In genomic region chr19:39200818-39201145, GRCh38 we compare ENCODE assay signal across 26 cellular contexts. TPM values are rescaled to one million over a fixed set of nuclear protein-coding genes. Genes with fewer than 3 reads are reported as not detected.
DNase-seq lines count a peak whose midpoint lies in the region; ATAC-seq and TF ChIP-seq lines count a peak whose summit lies in the region.
"Had no signal": no experiment of that assay in that cellular context is flagged by ENCODE, and none has a peak within 500 bp of the region (broad histone marks: within the 10 kb centered on the region; RNA-seq: fewer than 3 reads in every experiment).

No MANE protein-coding gene starts in this region.

- intact Hi-C loops in body of pancreas (cut with DNase I) (no loop called here), aorta (cut with DNase I) (no loop called here)

- H3K27ac ChIP-seq in body of pancreas (peak overlapping the region; percentile 66 to 91 (median 82)), osteoblast (ENCODE audit: low read depth, low read length) (no peak overlapping the region), aorta (ENCODE audit: low read depth in 1 of 2, low read length in 2 of 2) (no peak overlapping the region), Peyer's patch (no peak overlapping the region)
- H3K27ac ChIP-seq: 22Rv1, BLaER1, HL-60 had no signal

- TF ChIP-seq POLR2A in body of pancreas (IDR thresholded peaks at IDR 0.05): peak in 2 of 3 donors; percentile 26 to 37
- TF ChIP-seq POLR2A in Peyer's patch (IDR thresholded peaks at IDR 0.05): no peak

- H4K20me1 ChIP-seq in osteoblast (ENCODE audit: insufficient read depth, low read length): no peaks in the 10 kb centered on the region
- H4K20me1 ChIP-seq: BLaER1 had no signal

- H3K4me3 ChIP-seq in body of pancreas (no peak overlapping the region), osteoblast (ENCODE audit: insufficient read depth, low read length) (no peak overlapping the region), aorta (ENCODE audit: low read length in 2 of 2) (no peak overlapping the region), Peyer's patch (no peak overlapping the region)
- H3K4me3 ChIP-seq: BLaER1 had no signal

- H3K9me3 ChIP-seq in body of pancreas (no peaks in the 10 kb centered on the region), osteoblast (ENCODE audit: low read depth, low read length) (no peaks in the 10 kb centered on the region), aorta (ENCODE audit: control insufficient read depth, low read length) (no peaks in the 10 kb centered on the region), Peyer's patch (no peaks in the 10 kb centered on the region)
- H3K9me3 ChIP-seq: BLaER1, SK-N-SH had no signal

- DNase-seq in DMS 273 (lab: John Stamatoyannopoulos, UW; ENCODE audit: unreplicated experiment): peak; percentile 82
- no peak for DNase-seq in DMS 273 treated with DMSO at 0.1 percent for 48 hours (lab: John Stamatoyannopoulos, UW)
- DNase-seq in NCI-H2171 treated with DMSO at 0.1 percent for 48 hours (lab: John Stamatoyannopoulos, UW): peak; percentile 78
- peak; percentile 53 to 68 (median 68) for DNase-seq in body of pancreas
- peak; percentile 36 for DNase-seq in osteoblast (ENCODE audit: insufficient read length, low spot score, missing footprints)
- no peak for DNase-seq in AG08396 (ENCODE audit: low spot score)
- DNase-seq in aorta: no peak
- no peak for DNase-seq in Peyer's patch
- DNase-seq: CD4-positive, CD25-positive, alpha-beta regulatory T cell; GDM1; NCI-H1092 treated with DMSO at 0.1 percent for 48 hours; NCI-H1436; NCI-H1930; NCI-H2107; NCI-H226; NCI-H510A treated with DMSO at 0.1 percent for 48 hours; SIG-M5; SK-N-SH; SW 1271 had no signal

- H2AFZ ChIP-seq in osteoblast (ENCODE audit: low read length): no peak overlapping the region

- TF ChIP-seq CTCF in body of pancreas (IDR thresholded peaks at IDR 0.05) (no peak), osteoblast (IDR thresholded peaks at IDR 0.05; ENCODE audit: extremely low read depth, low read depth, low read length) (no peak), Peyer's patch (IDR thresholded peaks at IDR 0.05) (no peak)

- H3K4me1 ChIP-seq in body of pancreas (peaks cover 60% of the 10 kb centered on the region), osteoblast (ENCODE audit: insufficient read depth, low read length) (no peaks in the 10 kb centered on the region), aorta (ENCODE audit: control insufficient read depth in 1 of 2, insufficient read depth in 2 of 2, low read length in 2 of 2) (no peaks in the 10 kb centered on the region), Peyer's patch (peaks cover 0 to 12% (median 0%) of the 10 kb centered on the region in 4 donors)

- H3K79me2 ChIP-seq in osteoblast (ENCODE audit: insufficient read depth, low read length): no peaks in the 10 kb centered on the region

- no peak for ATAC-seq in body of pancreas
- ATAC-seq in aorta (ENCODE audit: low FRiP score): no peak
- ATAC-seq: HCT116 had no signal

- no peaks in the 10 kb centered on the region for H3K27me3 ChIP-seq in body of pancreas
- peaks cover 55% of the 10 kb centered on the region for H3K27me3 ChIP-seq in osteoblast (ENCODE audit: insufficient read depth, low read length)
- no peaks in the 10 kb centered on the region for H3K27me3 ChIP-seq in aorta (ENCODE audit: control insufficient read depth in 1 of 2, insufficient read depth in 2 of 2, low read length in 1 of 2)
- H3K27me3 ChIP-seq in Peyer's patch: peaks cover 0 to 42% of the 10 kb centered on the region in 2 donors

- no peak overlapping the region for H3K4me2 ChIP-seq in osteoblast (ENCODE audit: insufficient read depth, low read length)
- H3K4me2 ChIP-seq: BLaER1, SK-N-SH had no signal

- H3K36me3 ChIP-seq in body of pancreas (replicated peaks in 1 of 2; ENCODE audit: insufficient read depth in 1 of 2, low read depth in 2 of 2) (no peaks in the 10 kb centered on the region), osteoblast (ENCODE audit: insufficient read depth, low read length) (no peaks in the 10 kb centered on the region), aorta (ENCODE audit: control insufficient read depth in 1 of 2, insufficient read depth in 2 of 2, low read length in 1 of 2) (no peaks in the 10 kb centered on the region), Peyer's patch (no peaks in the 10 kb centered on the region)
- H3K36me3 ChIP-seq: BLaER1 had no signal

- 34 to 36% methylated on average over 4 of the region's 4 CpGs for WGBS in body of pancreas, 2 donors
- WGBS in aorta, 2 donors: 72 to 79% methylated on average over 4 of the region's 4 CpGs

RNA-seq across cellular contexts. Expression of gene SYCN, which starts 3.3 kb away (rescaled TPM):
- total RNA-seq in body of pancreas: 1,000 to 10,000 TPM; 2,614 to 5,793 TPM
- total RNA-seq in osteoblast: not detected in 2 replicates
- total RNA-seq in aorta: not detected
- 1 to 10 TPM in 1 of 2 donors, not detected in 1; 1.6 TPM for polyA plus RNA-seq in aorta
- not detected for total RNA-seq in Peyer's patch
- total RNA-seq: CD4-positive, CD25-positive, alpha-beta regulatory T cell; H1; OCI-LY7 had no signal
- polyA plus RNA-seq: CD4-positive, CD25-positive, alpha-beta regulatory T cell; H1; IgD-negative memory B cell; SK-N-SH had no signal

RNA-seq across cellular contexts. Expression of gene NCCRP1, which starts 4.0 kb away (rescaled TPM):
- 1 to 10 TPM in 1 of 2 donors, under 1 TPM in 1; 0.66 to 7.8 TPM for total RNA-seq in body of pancreas
- not detected in 2 replicates for total RNA-seq in osteoblast
- total RNA-seq in aorta: not detected
- polyA plus RNA-seq in aorta: under 1 TPM in 1 of 2 donors, not detected in 1; 0.38 TPM
- total RNA-seq in Peyer's patch: 1 to 10 TPM in 1 of 4 donors, not detected in 3; 1.1 TPM
- total RNA-seq: CD4-positive, CD25-positive, alpha-beta regulatory T cell; OCI-LY7 had no signal
- polyA plus RNA-seq: CD4-positive, CD25-positive, alpha-beta regulatory T cell; IgD-negative memory B cell; SK-N-SH had no signal

RNA-seq across cellular contexts. Expression of gene IFNL3, which starts 44.0 kb away (rescaled TPM):
- not detected for total RNA-seq in body of pancreas
- not detected in 2 replicates for total RNA-seq in osteoblast
- total RNA-seq in aorta: not detected
- polyA plus RNA-seq in aorta: not detected
- not detected for total RNA-seq in Peyer's patch
- total RNA-seq: CD4-positive, CD25-positive, alpha-beta regulatory T cell; H1; OCI-LY7 had no signal
- polyA plus RNA-seq: CD4-positive, CD25-positive, alpha-beta regulatory T cell; IgD-negative memory B cell; SK-N-SH had no signal

RNA-seq across cellular contexts. Expression of gene IFNL4, which starts 47.9 kb away (rescaled TPM):
- total RNA-seq in body of pancreas (not detected), osteoblast (not detected in 2 replicates), aorta (not detected), Peyer's patch (not detected)
- polyA plus RNA-seq in aorta: not detected
- total RNA-seq: CD4-positive, CD25-positive, alpha-beta regulatory T cell; H1; OCI-LY7 had no signal
- polyA plus RNA-seq: CD4-positive, CD25-positive, alpha-beta regulatory T cell; H1; IgD-negative memory B cell; SK-N-SH had no signal

Comparison
In these comparisons a context has a peak if more than half of its experiments do, and no peak if none do; other contexts are left out.
1. DNase-seq: peak in DMS 273 (single experiment), NCI-H2171 treated with DMSO at 0.1 percent for 48 hours (single experiment), body of pancreas (4 of 4) and osteoblast (single experiment); none in DMS 273 treated with DMSO at 0.1 percent for 48 hours (single experiment), AG08396 (single experiment), aorta (0 of 2) and Peyer's patch (0 of 3).
2. H3K27ac ChIP-seq: peak in body of pancreas (4 of 4); none in osteoblast (single experiment), aorta (0 of 2) and Peyer's patch (0 of 4).
3. POLR2A ChIP-seq: peak in body of pancreas (2 of 3); none in Peyer's patch (0 of 2).
4. RNA of gene SYCN, which starts 3.3 kb away (total RNA-seq): 2,614 to 5,793 TPM in body of pancreas; not detected in aorta, not detected in osteoblast and not detected in Peyer's patch; every median in the first group is over 1,000 times any median in the second.